Comparison of ENCODE assay signal across 8 cellular contexts in the genomic region with DNA sequence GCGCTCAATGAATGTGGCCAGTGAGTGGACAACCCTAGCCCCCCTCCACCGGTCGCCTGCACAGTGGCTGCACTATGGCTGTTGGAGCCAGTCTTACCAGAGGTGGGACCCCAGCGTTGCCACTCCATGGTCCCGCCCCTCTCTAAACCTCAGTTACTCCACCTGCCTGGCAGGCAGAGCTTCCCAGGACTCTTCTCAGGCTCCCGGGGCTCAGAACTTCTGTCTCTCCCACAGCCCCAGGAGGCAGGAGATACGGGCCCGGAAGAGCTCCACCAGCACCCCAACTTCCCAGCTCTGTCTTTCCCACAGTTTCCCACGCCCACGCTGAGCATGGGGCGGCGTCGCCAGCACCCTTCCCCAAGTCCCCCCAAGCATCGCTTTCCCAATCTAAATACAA. TPM values are rescaled to one million over a fixed set of nuclear protein-coding genes. Genes with fewer than 3 reads are reported as not detected.
A peak's percentile ranks its signal among the peaks of the same experiment; 100 is the strongest.
DNase-seq lines count a peak whose midpoint lies in the region; ATAC-seq and TF ChIP-seq lines count a peak whose summit lies in the region.

No MANE protein-coding gene starts in this region.

- peak overlapping the region; percentile 19 for H3K4me3 Mint-ChIP-seq in activated naive CD8-positive, alpha-beta T cell treated with anti-CD3 and anti-CD28 coated beads, Interleukin-2, amount 50 U/mL, for 24 hours

- WGBS in aorta, 2 donors = 27 to 31% methylated on average over 14 of the region's 14 CpGs

- H3K27ac ChIP-seq in right atrium auricular region (no peak overlapping the region), mucosa of rectum (ENCODE audit: low read depth in 2 of 2, low read length in 2 of 2) (no peak overlapping the region), upper lobe of right lung (no peak overlapping the region), aorta (ENCODE audit: low read depth in 1 of 2, low read length in 2 of 2) (no peak overlapping the region)

- intact Hi-C loops in Right ventricle myocardium inferior (cut with DNase I) = loop anchor here (5.0 kb wide), 1 partner anchor 81 kb away; no protein-coding TSS in a partner anchor
- intact Hi-C loops in upper lobe of right lung (cut with DNase I) = no loop called here
- intact Hi-C loops in aorta (cut with DNase I) = no loop called here

- H3K27me3 ChIP-seq in right atrium auricular region (peaks cover 0 to 14% of the 10 kb centered on the region in 2 donors), mucosa of rectum (ENCODE audit: control insufficient read depth in 2 of 2, insufficient read depth in 2 of 2, low read length in 2 of 2) (peaks cover 11% of the 10 kb centered on the region in 2 donors), upper lobe of right lung (peaks cover 31% of the 10 kb centered on the region), aorta (ENCODE audit: control insufficient read depth in 1 of 2, insufficient read depth in 2 of 2, low read length in 1 of 2) (no peaks in the 10 kb centered on the region)

- peak overlapping the region in 1 of 2 donors; percentile 17 for H3K9ac ChIP-seq in mucosa of rectum (ENCODE audit: low read depth in 1 of 2, low read length in 2 of 2)

- H3K36me3 Mint-ChIP-seq in activated naive CD8-positive, alpha-beta T cell treated with anti-CD3 and anti-CD28 coated beads, Interleukin-2, amount 50 U/mL, for 24 hours (ENCODE audit: low read depth) = no peaks in the 10 kb centered on the region

- H3K4me1 Mint-ChIP-seq in activated naive CD8-positive, alpha-beta T cell treated with anti-CD3 and anti-CD28 coated beads, Interleukin-2, amount 50 U/mL, for 24 hours = peaks cover 4% of the 10 kb centered on the region

- no peak for ATAC-seq in Right ventricle myocardium inferior
- ATAC-seq in activated naive CD8-positive, alpha-beta T cell treated with anti-CD3 and anti-CD28 coated beads, Interleukin-2, amount 50 U/mL, for 24 hours = no peak
- no peak for ATAC-seq in upper lobe of right lung
- no peak for ATAC-seq in aorta (ENCODE audit: low FRiP score)
- no peak for ATAC-seq in HG02852 (IDR thresholded peaks at IDR 0.05; ENCODE audit: unreplicated experiment)

- DNase-seq in right atrium auricular region (ENCODE audit: low spot score) = no peak
- DNase-seq in Right ventricle myocardium inferior (ENCODE audit: missing footprints) = no peak
- no peak for DNase-seq in activated naive CD8-positive, alpha-beta T cell treated with anti-CD3 and anti-CD28 coated beads, Interleukin-2, amount 50 U/mL, for 24 hours
- peak; percentile 58 for DNase-seq in upper lobe of right lung
- no peak for DNase-seq in aorta
- no peak for DNase-seq in AML-193 (lab: John Stamatoyannopoulos, UW)

- H3K9me3 ChIP-seq in right atrium auricular region = no peaks in the 10 kb centered on the region
- H3K9me3 ChIP-seq in mucosa of rectum (ENCODE audit: control insufficient read depth in 2 of 2, low read length in 2 of 2) = no peaks in the 10 kb centered on the region
- H3K9me3 ChIP-seq in upper lobe of right lung = no peaks in the 10 kb centered on the region
- no peaks in the 10 kb centered on the region for H3K9me3 ChIP-seq in aorta (ENCODE audit: control insufficient read depth, low read length)

- H3K4me3 ChIP-seq in right atrium auricular region (peak overlapping the region; percentile 21 to 41), mucosa of rectum (ENCODE audit: low read length in 2 of 2) (peak overlapping the region; percentile 23 to 37), upper lobe of right lung (no peak overlapping the region), aorta (ENCODE audit: low read length in 2 of 2) (no peak overlapping the region)

- TF ChIP-seq CTCF in right atrium auricular region (IDR thresholded peaks at IDR 0.05) = no peak
- TF ChIP-seq CTCF in upper lobe of right lung (IDR thresholded peaks at IDR 0.05) = no peak

- H3K4me1 ChIP-seq in right atrium auricular region (peaks cover 0 to 14% of the 10 kb centered on the region in 2 donors), mucosa of rectum (ENCODE audit: control insufficient read depth in 2 of 2, insufficient read depth in 2 of 2, low read length in 2 of 2) (peaks cover 4 to 5% of the 10 kb centered on the region in 2 donors), upper lobe of right lung (no peaks in the 10 kb centered on the region), aorta (ENCODE audit: control insufficient read depth in 1 of 2, insufficient read depth in 2 of 2, low read length in 2 of 2) (no peaks in the 10 kb centered on the region)

- H3K9me3 Mint-ChIP-seq in activated naive CD8-positive, alpha-beta T cell treated with anti-CD3 and anti-CD28 coated beads, Interleukin-2, amount 50 U/mL, for 24 hours = no peaks in the 10 kb centered on the region

- H3K36me3 ChIP-seq in right atrium auricular region (no peaks in the 10 kb centered on the region), mucosa of rectum (ENCODE audit: control insufficient read depth in 2 of 2, insufficient read depth in 2 of 2, low read length in 2 of 2) (no peaks in the 10 kb centered on the region), upper lobe of right lung (no peaks in the 10 kb centered on the region), aorta (ENCODE audit: control insufficient read depth in 1 of 2, insufficient read depth in 2 of 2, low read length in 1 of 2) (no peaks in the 10 kb centered on the region)

- no peak overlapping the region for H3K27ac Mint-ChIP-seq in activated naive CD8-positive, alpha-beta T cell treated with anti-CD3 and anti-CD28 coated beads, Interleukin-2, amount 50 U/mL, for 24 hours

- peaks cover 42% of the 10 kb centered on the region for H3K27me3 Mint-ChIP-seq in activated naive CD8-positive, alpha-beta T cell treated with anti-CD3 and anti-CD28 coated beads, Interleukin-2, amount 50 U/mL, for 24 hours

RNA-seq across cellular contexts. Expression of gene RASGEF1C, which starts 1.0 kb away (rescaled TPM):
- total RNA-seq in right atrium auricular region (under 1 TPM; 0.55 to 0.67 TPM), Right ventricle myocardium inferior (0.49 TPM), upper lobe of right lung (not detected), aorta (1 to 10 TPM in 1 of 2 donors, under 1 TPM in 1; 0.66 to 1.2 TPM)
- polyA plus RNA-seq in aorta = not detected

Comparison
In these comparisons a context has a peak if more than half of its experiments do, and no peak if none do; other contexts are left out.
1. H3K4me3 ChIP-seq: peak in right atrium auricular region (2 of 2) and mucosa of rectum (2 of 2); none in upper lobe of right lung (single experiment) and aorta (0 of 2).